In the genomic region with DNA sequence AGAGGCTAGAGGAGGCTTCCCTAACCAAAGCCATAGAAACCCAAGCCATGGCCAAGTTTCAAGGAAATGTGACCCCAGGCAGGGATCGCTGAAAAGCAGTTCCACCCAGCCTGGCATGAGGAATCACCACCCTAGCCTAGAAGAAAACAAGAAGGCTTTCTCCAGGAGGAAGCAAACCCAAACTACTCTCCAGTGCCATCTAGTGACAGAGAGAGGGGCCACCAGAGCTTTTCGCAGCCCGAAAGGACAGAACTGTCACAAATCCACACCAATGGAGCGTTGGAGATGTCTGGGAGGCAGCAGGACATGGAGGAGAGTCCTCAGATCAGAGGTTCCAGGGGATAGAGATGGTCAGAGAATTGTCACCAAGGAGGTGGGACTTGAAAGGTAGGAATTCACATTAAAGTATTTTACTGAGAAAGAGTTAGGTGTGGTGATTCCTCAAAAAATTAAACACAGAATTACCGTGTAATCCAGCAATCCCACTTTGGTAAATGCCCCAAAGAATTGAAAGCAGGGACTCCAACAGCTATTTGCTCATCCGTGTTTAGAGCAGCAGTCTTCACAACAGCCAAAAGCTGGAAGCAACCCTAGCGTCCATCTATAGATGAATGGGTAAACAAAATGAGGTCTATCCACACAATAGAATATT, we compare ENCODE assay signal across 9 cellular contexts.
A peak's percentile ranks its signal among the peaks of the same experiment; 100 is the strongest.
DNase-seq lines count a peak whose midpoint lies in the region; ATAC-seq, FAIRE-seq and TF ChIP-seq lines count a peak whose summit lies in the region.
"Had no signal": no experiment of that assay in that cellular context is flagged by ENCODE, and none has a peak within 500 bp of the region (broad histone marks: within the 10 kb centered on the region; RNA-seq: fewer than 3 reads in every experiment).

No MANE protein-coding gene starts in this region.

- H3K27ac ChIP-seq in keratinocyte (ENCODE audit: control insufficient read depth, insufficient read depth, low read length) = no peak overlapping the region

- H3K9me1 ChIP-seq in keratinocyte (ENCODE audit: control insufficient read depth, extremely low read depth, insufficient read depth, low read length) = no peaks in the 10 kb centered on the region

- H3K4me3 ChIP-seq in keratinocyte (ENCODE audit: control insufficient read depth in 2 of 3, extremely low read depth in 1 of 3, insufficient read depth in 2 of 3, low read depth in 1 of 3, low read length in 3 of 3) = no peak overlapping the region

- peak; percentile 44 to 77 (median 55) for DNase-seq in NCI-H1417 (lab: John Stamatoyannopoulos, UW)
- DNase-seq in NCI-H1417 treated with DMSO at 0.1 percent for 48 hours (lab: John Stamatoyannopoulos, UW) = no peak
- peak; percentile 59 for DNase-seq in NCI-H1105 treated with DMSO at 0.1 percent for 48 hours (lab: John Stamatoyannopoulos, UW)
- peak; percentile 42 for DNase-seq in T1000 (lab: John Stamatoyannopoulos, UW)
- peak; percentile 64 to 78 for DNase-seq in T47D (ENCODE audit: low read depth in 1 of 2, low spot score in 1 of 2)
- DNase-seq in keratinocyte (ENCODE audit: low read depth, low spot score) = no peak
- peak; percentile 52 for DNase-seq in stimulated activated CD4-positive, alpha-beta T cell treated with anti-CD3 and anti-CD28 coated beads, Interleukin-2, amount 100 ng/mL, for 48 hours

- no peaks in the 10 kb centered on the region for H3K27me3 ChIP-seq in keratinocyte (ENCODE audit: control insufficient read depth, extremely low read depth, insufficient read depth, low read length)

- no peak for ATAC-seq in HG03378 (IDR thresholded peaks at IDR 0.05; ENCODE audit: unreplicated experiment)

- H3K4me2 ChIP-seq in keratinocyte (ENCODE audit: control insufficient read depth, extremely low read depth, insufficient read depth, low read depth, low read length) = no peak overlapping the region

- no peak overlapping the region for H3K9ac ChIP-seq in keratinocyte (ENCODE audit: control insufficient read depth, extremely low read depth, insufficient read depth, low read length)

- peak; percentile 74 for FAIRE-seq in keratinocyte (lab: Jason Lieb, UNC)
- FAIRE-seq: endometrium had no signal

- no peak overlapping the region for H2AFZ ChIP-seq in keratinocyte (ENCODE audit: control insufficient read depth, low read length)

- no peaks in the 10 kb centered on the region for H3K36me3 ChIP-seq in keratinocyte (ENCODE audit: control insufficient read depth in 2 of 2, extremely low read depth in 1 of 2, insufficient read depth in 2 of 2, low read length in 2 of 2)

- dilution Hi-C loops in keratinocyte (cut with MboI; ENCODE audit: extremely low pct_ligation_motif_present, low sequenced_read_pairs) = no loop called here

- H3K9me3 ChIP-seq in keratinocyte (ENCODE audit: control insufficient read depth, low read depth, low read length) = no peaks in the 10 kb centered on the region

- peak; percentile 86 to 97 (median 93) for TF ChIP-seq CTCF in keratinocyte (optimal IDR thresholded peaks at IDR 0.05 in 1 of 3, IDR thresholded peaks at IDR 0.05 in 1 of 3, conservative IDR thresholded peaks at IDR 0.05 in 1 of 3; ENCODE audit: extremely low read depth in 1 of 3, insufficient read depth in 2 of 3, low read length in 3 of 3)

- no peaks in the 10 kb centered on the region for H3K4me1 ChIP-seq in keratinocyte (ENCODE audit: control insufficient read depth, extremely low read depth, insufficient read depth, low read length)

- in situ Hi-C loops in T47D (cut with HindIII; ENCODE audit: low pct_unique_long_range_greater_than_20kb, low sequenced_read_pairs) = no loop called here

- H3K79me2 ChIP-seq in keratinocyte (ENCODE audit: control insufficient read depth, insufficient read depth, low read length) = no peaks in the 10 kb centered on the region

- H4K20me1 ChIP-seq in keratinocyte (ENCODE audit: control insufficient read depth, extremely low read depth, insufficient read depth, low read length) = no peaks in the 10 kb centered on the region

Comparison
In these comparisons a context has a peak if more than half of its experiments do, and no peak if none do; other contexts are left out.
1. DNase-seq: peak in NCI-H1417 (3 of 3), NCI-H1105 treated with DMSO at 0.1 percent for 48 hours (single experiment), T1000 (single experiment), T47D (2 of 2) and stimulated activated CD4-positive, alpha-beta T cell treated with anti-CD3 and anti-CD28 coated beads, Interleukin-2, amount 100 ng/mL, for 48 hours (2 of 2); none in NCI-H1417 treated with DMSO at 0.1 percent for 48 hours (single experiment) and keratinocyte (single experiment).